8 cellular contexts compared by ENCODE assay signal in the genomic region with DNA sequence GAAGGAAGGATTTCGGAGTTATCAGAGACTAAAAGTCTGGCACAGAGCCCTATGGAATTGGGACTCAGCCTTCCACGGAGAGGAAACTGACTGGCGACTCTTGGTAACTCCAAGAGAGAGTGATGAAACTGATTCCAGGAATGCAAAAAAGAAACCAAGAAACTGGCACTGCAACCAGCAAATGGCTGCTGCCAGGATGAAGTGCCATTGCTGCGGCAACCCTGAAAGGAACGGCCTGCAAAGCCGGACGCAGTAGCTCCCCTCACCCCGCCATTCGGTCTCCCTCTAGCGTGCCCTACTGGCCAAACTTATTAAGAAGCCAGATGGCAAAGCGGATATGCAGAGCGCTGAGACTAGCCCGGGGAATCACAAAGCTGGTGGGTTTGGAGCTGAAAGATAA.
DNase-seq lines count a peak whose midpoint lies in the region; ATAC-seq and TF ChIP-seq lines count a peak whose summit lies in the region.

No MANE protein-coding gene starts in this region.

- no peak for TF ChIP-seq POLR2A in erythroblast (IDR thresholded peaks at IDR 0.05; ENCODE audit: low read length)

- ATAC-seq in GM18868 (IDR thresholded peaks at IDR 0.05; ENCODE audit: unreplicated experiment) = peak; percentile 55
- peak; percentile 64 for ATAC-seq in HG03095 (IDR thresholded peaks at IDR 0.05; ENCODE audit: unreplicated experiment)

- DNase-seq in Ammon's horn (ENCODE audit: low spot score) (peak; percentile 95), RPMI8226 (peak; percentile 15), erythroblast (lab: John Stamatoyannopoulos, UW) (peak; percentile 32 to 49), mesenteric fat pad (ENCODE audit: low spot score) (peak; percentile 89), SIG-M5 (lab: John Stamatoyannopoulos, UW) (no peak)
- no peak for DNase-seq in activated CD8-positive, alpha-beta memory T cell treated with anti-CD3 and anti-CD28 coated beads, Interleukin-2, amount 50 U/mL, for 48 hours

Comparison
In these comparisons a context has a peak if more than half of its experiments do, and no peak if none do; other contexts are left out.
1. DNase-seq: peak in Ammon's horn (single experiment), RPMI8226 (single experiment), erythroblast (2 of 2) and mesenteric fat pad (single experiment); none in SIG-M5 (single experiment) and activated CD8-positive, alpha-beta memory T cell treated with anti-CD3 and anti-CD28 coated beads, Interleukin-2, amount 50 U/mL, for 48 hours (single experiment).